12 cellular contexts compared by ENCODE assay signal in the genomic region with DNA sequence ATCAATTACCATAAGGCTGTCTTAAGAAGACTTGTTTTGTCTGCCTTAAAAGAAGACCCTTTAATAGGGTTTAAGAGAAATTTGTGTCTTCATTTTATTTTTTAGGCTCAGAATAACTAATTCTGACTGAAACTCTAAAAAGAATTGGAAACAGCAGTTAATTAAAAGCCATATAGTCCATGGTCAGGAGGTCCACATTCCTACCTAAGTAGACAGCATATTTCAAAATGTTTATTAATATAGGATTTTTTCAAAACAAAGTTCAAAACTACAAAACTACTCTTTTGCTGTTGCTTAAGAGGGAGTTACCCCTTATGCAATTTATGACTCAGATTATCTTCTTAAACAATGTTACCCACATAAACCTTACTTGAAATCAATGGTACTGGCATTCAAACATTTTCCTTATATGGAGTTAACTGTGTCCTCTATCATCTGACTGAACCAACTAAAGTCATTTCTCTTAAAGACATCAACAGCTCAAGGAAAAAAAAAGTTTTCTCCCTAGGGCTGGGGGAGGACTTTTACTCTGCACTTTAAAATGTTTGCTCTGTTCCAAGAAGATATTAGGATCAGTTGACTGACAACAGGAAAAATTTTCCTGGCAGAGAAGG. TPM values are rescaled to one million over a fixed set of nuclear protein-coding genes. Genes with fewer than 3 reads are reported as not detected.
DNase-seq lines count a peak whose midpoint lies in the region; ATAC-seq and TF ChIP-seq lines count a peak whose summit lies in the region.
"Had no signal": no experiment of that assay in that cellular context is flagged by ENCODE, and none has a peak within 500 bp of the region (broad histone marks: within the 10 kb centered on the region; RNA-seq: fewer than 3 reads in every experiment).

No MANE protein-coding gene starts in this region.

- no peaks in the 10 kb centered on the region for H3K36me3 ChIP-seq in smooth muscle cell (ENCODE audit: low read depth)

- H3K27me3 Mint-ChIP-seq in activated T-cell treated with anti-CD3 and anti-CD28 coated beads, Interleukin-2, amount 50 U/mL, for 72 hours (ENCODE audit: low read depth), result peaks cover 5% of the 10 kb centered on the region
- H3K27me3 Mint-ChIP-seq: activated naive CD4-positive, alpha-beta T cell treated with anti-CD3 and anti-CD28 coated beads, Interleukin-2, amount 50 U/mL, for 24 hours; stimulated activated naive CD8-positive, alpha-beta T cell treated with anti-CD3 and anti-CD28 coated beads, Interleukin-15, Interleukin-2, amounts not matched to agents 100 ng/mL and 50 ng/mL, for 24 hours had no signal

- ATAC-seq in GM18520 (IDR thresholded peaks at IDR 0.05; ENCODE audit: unreplicated experiment), result peak; percentile 47
- peak; percentile 61 for ATAC-seq in esophagus mucosa
- no peak for ATAC-seq in stimulated activated naive CD8-positive, alpha-beta T cell treated with anti-CD3 and anti-CD28 coated beads, Interleukin-15, Interleukin-2, amounts not matched to agents 100 U/mL and 50 U/mL, for 24 hours
- no peak for ATAC-seq in activated T-cell treated with anti-CD3 and anti-CD28 coated beads, Interleukin-2, amount 50 U/mL, for 72 hours (replicated peaks in 1 of 2)
- ATAC-seq: activated CD4-positive, CD25-positive, alpha-beta regulatory T cell treated with anti-CD3 and anti-CD28 coated beads, Interleukin-2, amount 50 U/mL, for 24 hours had no signal

- TF ChIP-seq CTCF in smooth muscle cell (IDR thresholded peaks at IDR 0.05; ENCODE audit: borderline replicate concordance, insufficient read depth, poor library complexity, severe bottlenecking) (no peak), lower leg skin (IDR thresholded peaks at IDR 0.05) (no peak)

- H3K4me2 ChIP-seq in smooth muscle cell, result peak overlapping the region; percentile 42

- H3F3A ChIP-seq in smooth muscle cell (ENCODE audit: low read depth), result no peaks in the 10 kb centered on the region

- peak; percentile 45 to 79 for DNase-seq in NOMO-1 (lab: John Stamatoyannopoulos, UW; ENCODE audit: unreplicated experiment in 2 of 2)
- no peak for DNase-seq in smooth muscle cell (lab: John Stamatoyannopoulos, UW; ENCODE audit: unreplicated experiment)
- no peak for DNase-seq in stimulated activated naive CD8-positive, alpha-beta T cell treated with anti-CD3 and anti-CD28 coated beads, Interleukin-15, Interleukin-2, amounts not matched to agents 100 U/mL and 50 U/mL, for 24 hours
- DNase-seq in activated T-cell treated with anti-CD3 and anti-CD28 coated beads, Interleukin-2, amount 50 U/mL, for 72 hours, result no peak
- DNase-seq in lower leg skin (ENCODE audit: low spot score in 2 of 2), result no peak
- DNase-seq: NCI-H1105 had no signal

- H2AFZ ChIP-seq in smooth muscle cell (ENCODE audit: low read depth), result peak overlapping the region; percentile 10

- H3K4me3 Mint-ChIP-seq in activated T-cell treated with anti-CD3 and anti-CD28 coated beads, Interleukin-2, amount 50 U/mL, for 72 hours, result no peak overlapping the region
- H3K4me3 Mint-ChIP-seq: activated naive CD4-positive, alpha-beta T cell treated with anti-CD3 and anti-CD28 coated beads, Interleukin-2, amount 50 U/mL, for 24 hours; stimulated activated naive CD8-positive, alpha-beta T cell treated with anti-CD3 and anti-CD28 coated beads, Interleukin-15, Interleukin-2, amounts not matched to agents 100 ng/mL and 50 ng/mL, for 24 hours had no signal

- no peaks in the 10 kb centered on the region for H3K27me3 ChIP-seq in smooth muscle cell (ENCODE audit: low read depth)

- H3K9me3 Mint-ChIP-seq in activated T-cell treated with anti-CD3 and anti-CD28 coated beads, Interleukin-2, amount 50 U/mL, for 72 hours, result no peaks in the 10 kb centered on the region
- H3K9me3 Mint-ChIP-seq: activated naive CD4-positive, alpha-beta T cell treated with anti-CD3 and anti-CD28 coated beads, Interleukin-2, amount 50 U/mL, for 24 hours; stimulated activated naive CD8-positive, alpha-beta T cell treated with anti-CD3 and anti-CD28 coated beads, Interleukin-15, Interleukin-2, amounts not matched to agents 100 ng/mL and 50 ng/mL, for 24 hours had no signal

- no peaks in the 10 kb centered on the region for H4K20me1 ChIP-seq in smooth muscle cell (ENCODE audit: low read depth)

- peak overlapping the region; percentile 59 for H3K27ac ChIP-seq in smooth muscle cell (ENCODE audit: low read depth)

- intact Hi-C loops in lower leg skin (cut with DNase I; ENCODE audit: low total_unique reads), result no loop called here

- H3K9ac ChIP-seq in smooth muscle cell (ENCODE audit: low read depth), result no peak overlapping the region

- H3K9me3 ChIP-seq in smooth muscle cell (replicated peaks; ENCODE audit: low read depth), result no peaks in the 10 kb centered on the region

- no peak for TF ChIP-seq POLR2A in lower leg skin (IDR thresholded peaks at IDR 0.05)

- H3K27ac Mint-ChIP-seq in activated T-cell treated with anti-CD3 and anti-CD28 coated beads, Interleukin-2, amount 50 U/mL, for 72 hours, result no peak overlapping the region
- H3K27ac Mint-ChIP-seq: activated naive CD4-positive, alpha-beta T cell treated with anti-CD3 and anti-CD28 coated beads, Interleukin-2, amount 50 U/mL, for 24 hours; stimulated activated naive CD8-positive, alpha-beta T cell treated with anti-CD3 and anti-CD28 coated beads, Interleukin-15, Interleukin-2, amounts not matched to agents 100 ng/mL and 50 ng/mL, for 24 hours had no signal

- H3K4me1 ChIP-seq in smooth muscle cell (ENCODE audit: low read depth), result peaks cover 9% of the 10 kb centered on the region

- no peaks in the 10 kb centered on the region for H3K4me1 Mint-ChIP-seq in activated T-cell treated with anti-CD3 and anti-CD28 coated beads, Interleukin-2, amount 50 U/mL, for 72 hours (ENCODE audit: low read depth)
- H3K4me1 Mint-ChIP-seq: activated naive CD4-positive, alpha-beta T cell treated with anti-CD3 and anti-CD28 coated beads, Interleukin-2, amount 50 U/mL, for 24 hours had no signal

- H3K79me2 ChIP-seq in smooth muscle cell (ENCODE audit: low read depth), result no peaks in the 10 kb centered on the region

- no peaks in the 10 kb centered on the region for H3K36me3 Mint-ChIP-seq in activated T-cell treated with anti-CD3 and anti-CD28 coated beads, Interleukin-2, amount 50 U/mL, for 72 hours (ENCODE audit: insufficient read depth in 2 of 2)
- H3K36me3 Mint-ChIP-seq: activated naive CD4-positive, alpha-beta T cell treated with anti-CD3 and anti-CD28 coated beads, Interleukin-2, amount 50 U/mL, for 24 hours had no signal

- H3K4me3 ChIP-seq in smooth muscle cell (no peak overlapping the region), lower leg skin (ENCODE audit: low read depth, poor library complexity, severe bottlenecking) (no peak overlapping the region)

RNA-seq across cellular contexts. Expression of gene NANOGP8, which starts 56.8 kb away (rescaled TPM):
- total RNA-seq in esophagus mucosa, result 0.44 TPM
- total RNA-seq in smooth muscle cell, result not detected in 2 replicates
- polyA plus RNA-seq in smooth muscle cell, result not detected in 2 replicates
- not detected for total RNA-seq in activated T-cell treated with anti-CD3 and anti-CD28 coated beads, Interleukin-2, amount 50 U/mL, for 72 hours
- total RNA-seq in lower leg skin, result 1 to 10 TPM in 1 of 4 donors, under 1 TPM in 1, not detected in 2; 0.95 to 1.5 TPM
- total RNA-seq: endothelial cell of umbilical vein had no signal
- polyA plus RNA-seq: endothelial cell of umbilical vein had no signal

Comparison
In these comparisons a context has a peak if more than half of its experiments do, and no peak if none do; other contexts are left out.
1. ATAC-seq: peak in GM18520 (single experiment) and esophagus mucosa (single experiment); none in stimulated activated naive CD8-positive, alpha-beta T cell treated with anti-CD3 and anti-CD28 coated beads, Interleukin-15, Interleukin-2, amounts not matched to agents 100 U/mL and 50 U/mL, for 24 hours (single experiment) and activated T-cell treated with anti-CD3 and anti-CD28 coated beads, Interleukin-2, amount 50 U/mL, for 72 hours (0 of 2).
2. DNase-seq: peak in NOMO-1 (2 of 2); none in smooth muscle cell (single experiment), stimulated activated naive CD8-positive, alpha-beta T cell treated with anti-CD3 and anti-CD28 coated beads, Interleukin-15, Interleukin-2, amounts not matched to agents 100 U/mL and 50 U/mL, for 24 hours (single experiment), activated T-cell treated with anti-CD3 and anti-CD28 coated beads, Interleukin-2, amount 50 U/mL, for 72 hours (0 of 2) and lower leg skin (0 of 2).